In genomic region chr20:15011631-15012030, GRCh38 we compare ENCODE assay signal across 22 cellular contexts.
DNase-seq lines count a peak whose midpoint lies in the region; ATAC-seq and TF ChIP-seq lines count a peak whose summit lies in the region.
"Had no signal": no experiment of that assay in that cellular context is flagged by ENCODE, and none has a peak within 500 bp of the region (broad histone marks: within the 10 kb centered on the region; RNA-seq: fewer than 3 reads in every experiment).

No MANE protein-coding gene starts in this region.

- H3K9me3 ChIP-seq in SK-N-SH (no peaks in the 10 kb centered on the region), KOPT-K1 (ENCODE audit: insufficient read depth, low read length, poor library complexity, severe bottlenecking) (peaks cover 1% of the 10 kb centered on the region)

- H4K20me1 ChIP-seq in SK-N-SH (ENCODE audit: insufficient read depth) = no peaks in the 10 kb centered on the region

- H3K4me2 ChIP-seq in SK-N-SH = no peak overlapping the region

- CTCF ChIA-PET in SK-N-SH (lab: Yijun Ruan, JAX) = interaction anchor here (1.1 to 1.2 kb wide), 2 partner anchors 13 to 674 kb away, joined by 3 read pairs; partner anchors contain the start of gene FLRT3

- 76% methylated on average over 4 of the region's 4 CpGs for WGBS in SK-N-SH (ENCODE audit: low lambda C conversion rate)

- no peak; a peak in 1 of 4 replicates for TF ChIP-seq EP300 in SK-N-SH (IDR thresholded peaks at IDR 0.05; ENCODE audit: borderline replicate concordance in 1 of 2, low read depth in 1 of 2, low read length in 1 of 2)

- H3K36me3 ChIP-seq in SK-N-SH (replicated peaks in 1 of 2; ENCODE audit: control insufficient read depth in 1 of 2, insufficient read depth in 2 of 2, low read length in 1 of 2) (no peaks in the 10 kb centered on the region), KOPT-K1 (ENCODE audit: insufficient read depth, low read length) (no peaks in the 10 kb centered on the region)

- no peaks in the 10 kb centered on the region for H3K27me3 ChIP-seq in SK-N-SH (ENCODE audit: insufficient read depth)

- POLR2A ChIA-PET in SK-N-SH (lab: Yijun Ruan, JAX) = no interaction called here

- H3K27ac ChIP-seq in SK-N-SH (ENCODE audit: low read depth in 2 of 2, low read length in 1 of 2) (no peak overlapping the region), KOPT-K1 (ENCODE audit: low read depth, low read length, poor library complexity, severe bottlenecking) (peak overlapping the region; percentile 52), coronary artery (no peak overlapping the region)

- H3K4me1 ChIP-seq in SK-N-SH (ENCODE audit: control insufficient read depth in 1 of 2, insufficient read depth in 2 of 2, low read depth in 1 of 2, low read length in 1 of 2) = peaks cover 0 to 5% of the 10 kb centered on the region in 2 experiments; a peak in 1 of 4 replicates

- TF ChIP-seq RAD21 in SK-N-SH (IDR thresholded peaks at IDR 0.05; ENCODE audit: low read length) = no peak

- TF ChIP-seq CTCF in SK-N-SH (IDR thresholded peaks at IDR 0.05) (no peak), coronary artery (IDR thresholded peaks at IDR 0.05) (no peak)

- H3K4me3 ChIP-seq in SK-N-SH (ENCODE audit: low read depth in 2 of 2, low read length in 1 of 2) = no peak overlapping the region
- H3K4me3 ChIP-seq in coronary artery = no peak overlapping the region

- DNase-seq in SK-N-SH (peak; percentile 27), foreskin melanocyte (peak; percentile 33), retina (peak; percentile 25), NCI-H187 (lab: John Stamatoyannopoulos, UW) (no peak), coronary artery (ENCODE audit: low spot score) (no peak)
- DNase-seq in stimulated activated CD4-positive, alpha-beta T cell treated with anti-CD3 and anti-CD28 coated beads, Interleukin-1b, Interleukin-23, amount 100 ng/mL, for 48 hours = no peak
- DNase-seq: Calu3; DMS79 treated with DMSO at 0.1 percent for 48 hours; H7; Kasumi-1; MV-4-11; NCI-H187 treated with DMSO at 0.1 percent for 48 hours; NCI-H2107; NCI-H226; NCI-H510A treated with DMSO at 0.1 percent for 48 hours; NCI-H748 treated with DMSO at 0.1 percent for 48 hours; NK-92 treated with Interleukin-12 subunit alpha and Interleukin-12 subunit beta, amount 100 ng/mL, for 24 hours; PC-3; T-helper 1 cell had no signal

- H3K9me2 ChIP-seq in SK-N-SH = no peaks in the 10 kb centered on the region

- H3K9ac ChIP-seq in SK-N-SH = no peak overlapping the region

- no peaks in the 10 kb centered on the region for H3K79me2 ChIP-seq in SK-N-SH (ENCODE audit: insufficient read depth)

- no peak for ATAC-seq in SK-N-SH treated with all-trans-retinoic acid at 6 μM for 48 hours
- ATAC-seq: HepG2, PC-3 had no signal

- no peak overlapping the region for H2AFZ ChIP-seq in SK-N-SH (ENCODE audit: low read depth)

- no peaks in the 10 kb centered on the region for H3F3A ChIP-seq in SK-N-SH (replicated peaks; ENCODE audit: insufficient read depth)

TF ChIP-seq in SK-N-SH, 30 proteins besides CTCF, POLR2A, EP300 and RAD21:
- TF ChIP-seq IRF3 (IDR thresholded peaks at IDR 0.05; ENCODE audit: low read depth, low read length) (no peak), YY1 (IDR thresholded peaks at IDR 0.05; ENCODE audit: low read depth) (no peak)

TF ChIP-seq in SK-N-SH treated with all-trans-retinoic acid at 6 μM for 48 hours, 23 proteins besides CTCF, POLR2A, EP300 and RAD21:
- no peak for TF ChIP-seq ZNF565 (CRISPR knock-in tag; conservative IDR thresholded peaks at IDR 0.05; ENCODE audit: low read depth)
- no peak for TF ChIP-seq ARNTL (CRISPR knock-in tag; IDR thresholded peaks at IDR 0.05; ENCODE audit: borderline replicate concordance, low read depth)
- no peak for TF ChIP-seq CREB5 (CRISPR knock-in tag; IDR thresholded peaks at IDR 0.05; ENCODE audit: low read depth)
- TF ChIP-seq ZNF70 (CRISPR knock-in tag; IDR thresholded peaks at IDR 0.05) = no peak
- no peak for TF ChIP-seq ZFP3 (CRISPR knock-in tag; IDR thresholded peaks at IDR 0.05)
- TF ChIP-seq BACH2 (CRISPR knock-in tag; IDR thresholded peaks at IDR 0.05; ENCODE audit: borderline replicate concordance) = no peak
- TF ChIP-seq ISL1 (CRISPR knock-in tag; IDR thresholded peaks at IDR 0.05) = no peak
- no peak for TF ChIP-seq TSHZ2 (CRISPR knock-in tag; IDR thresholded peaks at IDR 0.05)
- no peak for TF ChIP-seq POU6F1 (CRISPR knock-in tag; IDR thresholded peaks at IDR 0.05; ENCODE audit: borderline replicate concordance, low read depth)
- TF ChIP-seq TCF4 (CRISPR knock-in tag; IDR thresholded peaks at IDR 0.05; ENCODE audit: borderline replicate concordance) = no peak
- no peak for TF ChIP-seq PATZ1 (CRISPR knock-in tag; IDR thresholded peaks at IDR 0.05; ENCODE audit: borderline replicate concordance)
- TF ChIP-seq GLIS3 (CRISPR knock-in tag; IDR thresholded peaks at IDR 0.05) = no peak
- no peak for TF ChIP-seq SNAI2 (CRISPR knock-in tag; IDR thresholded peaks at IDR 0.05)
- TF ChIP-seq OSR1 (CRISPR knock-in tag; IDR thresholded peaks at IDR 0.05) = no peak
- TF ChIP-seq ZNF8 (CRISPR knock-in tag; IDR thresholded peaks at IDR 0.05) = no peak

Comparison
In these comparisons a context has a peak if more than half of its experiments do, and no peak if none do; other contexts are left out.
1. DNase-seq: peak in SK-N-SH (single experiment), foreskin melanocyte (single experiment) and retina (single experiment); none in NCI-H187 (0 of 2), coronary artery (single experiment) and stimulated activated CD4-positive, alpha-beta T cell treated with anti-CD3 and anti-CD28 coated beads, Interleukin-1b, Interleukin-23, amount 100 ng/mL, for 48 hours (single experiment).